12 cellular contexts compared by ENCODE assay signal in genomic region chr22:25134028-25134427, GRCh38.
DNase-seq lines count a peak whose midpoint lies in the region; ATAC-seq and TF ChIP-seq lines count a peak whose summit lies in the region.
"Had no signal": no experiment of that assay in that cellular context is flagged by ENCODE, and none has a peak within 500 bp of the region (broad histone marks: within the 10 kb centered on the region; RNA-seq: fewer than 3 reads in every experiment).

No MANE protein-coding gene starts in this region.

- peaks cover 3 to 62% (median 19%) of the 10 kb centered on the region in 12 donors for H3K4me1 ChIP-seq in heart left ventricle
- peaks cover 0 to 43% of the 10 kb centered on the region in 2 donors for H3K4me1 ChIP-seq in right atrium auricular region
- H3K4me1 ChIP-seq in mammary epithelial cell (ENCODE audit: insufficient read depth, low read length) = peaks cover 11% of the 10 kb centered on the region
- H3K4me1 ChIP-seq in lung (ENCODE audit: control insufficient read depth in 2 of 2, insufficient read depth in 2 of 2, low read length in 2 of 2) = peaks cover under 1 to 19% of the 10 kb centered on the region in 2 donors
- peaks cover 42% of the 10 kb centered on the region for H3K4me1 ChIP-seq in upper lobe of right lung

- H3K27ac ChIP-seq in heart left ventricle (peak overlapping the region in 8 of 12 donors; percentile 32 to 61 (median 40)), right atrium auricular region (no peak overlapping the region), mammary epithelial cell (ENCODE audit: insufficient read depth, low read depth, low read length) (no peak overlapping the region), lung (ENCODE audit: low read depth in 1 of 2, low read length in 1 of 2) (peak overlapping the region in 1 of 2 donors; percentile 83), upper lobe of right lung (peak overlapping the region; percentile 80)

- H3K36me3 ChIP-seq in heart left ventricle (no peaks in the 10 kb centered on the region), right atrium auricular region (no peaks in the 10 kb centered on the region), mammary epithelial cell (ENCODE audit: insufficient read depth, low read length) (no peaks in the 10 kb centered on the region), lung (ENCODE audit: control insufficient read depth in 2 of 2, insufficient read depth in 2 of 2, low read length in 2 of 2) (no peaks in the 10 kb centered on the region), upper lobe of right lung (no peaks in the 10 kb centered on the region)

- 63 to 74% (median 71%) methylated on average over 2 to 4 of the region's 4 CpGs for WGBS in heart left ventricle, 4 donors
- WGBS in mammary epithelial cell (ENCODE audit: low coverage, missing lambda C conversion rate) = 7% methylated on average over 4 of the region's 4 CpGs
- 45 to 68% methylated on average over 4 of the region's 4 CpGs for WGBS in lung, 2 donors

- H2AFZ ChIP-seq in mammary epithelial cell (ENCODE audit: low read depth, low read length) = no peak overlapping the region

- TF ChIP-seq CTCF in heart left ventricle (IDR thresholded peaks at IDR 0.05) (no peak), right atrium auricular region (IDR thresholded peaks at IDR 0.05) (no peak), mammary epithelial cell (conservative IDR thresholded peaks at IDR 0.05 in 1 of 2, IDR thresholded peaks at IDR 0.05 in 1 of 2; ENCODE audit: extremely low read depth in 1 of 2, insufficient read depth in 1 of 2, low read depth in 1 of 2, low read length in 2 of 2) (no peak), lung (IDR thresholded peaks at IDR 0.05; ENCODE audit: control extremely low read depth, extremely low read depth) (no peak), upper lobe of right lung (IDR thresholded peaks at IDR 0.05) (no peak)

- TF ChIP-seq POLR2A in heart left ventricle (IDR thresholded peaks at IDR 0.05) = no peak

- H3K27me3 ChIP-seq in heart left ventricle = no peaks in the 10 kb centered on the region
- no peaks in the 10 kb centered on the region for H3K27me3 ChIP-seq in right atrium auricular region
- H3K27me3 ChIP-seq in mammary epithelial cell (ENCODE audit: insufficient read depth, low read length) = no peaks in the 10 kb centered on the region
- no peaks in the 10 kb centered on the region for H3K27me3 ChIP-seq in lung (ENCODE audit: control insufficient read depth, insufficient read depth)
- H3K27me3 ChIP-seq in upper lobe of right lung = no peaks in the 10 kb centered on the region

- peaks cover 11% of the 10 kb centered on the region for H3K79me2 ChIP-seq in mammary epithelial cell (ENCODE audit: insufficient read depth, low read length)

- peak overlapping the region; percentile 4 for H3K4me2 ChIP-seq in mammary epithelial cell (ENCODE audit: insufficient read depth, low read depth, low read length)

- in situ Hi-C loops in mammary epithelial cell (cut with MboI; ENCODE audit: low sequenced_read_pairs in 2 of 2) = no loop called here

- CTCF ChIA-PET in mammary epithelial cell (lab: Charles Lee; ENCODE audit: low non-redundant PET) = no interaction called here

- intact Hi-C loops in heart left ventricle (cut with DNase I) = no loop called here
- intact Hi-C loops in mammary epithelial cell (cut with micrococcal nuclease) = no loop called here
- intact Hi-C loops in upper lobe of right lung (cut with DNase I) = no loop called here

- no TSS peak for BruUV-seq in mammary epithelial cell (replicated peaks; lab: Mats Ljungman, UMichigan)

- H3K9me3 ChIP-seq in heart left ventricle (no peaks in the 10 kb centered on the region), right atrium auricular region (no peaks in the 10 kb centered on the region), mammary epithelial cell (replicated peaks; ENCODE audit: insufficient read depth, low read length) (no peaks in the 10 kb centered on the region), lung (ENCODE audit: control insufficient read depth in 2 of 2, insufficient read depth in 1 of 2, low read length in 1 of 2) (peaks cover 0 to 3% of the 10 kb centered on the region in 2 donors), upper lobe of right lung (no peaks in the 10 kb centered on the region)

- ATAC-seq in heart left ventricle = peak; percentile 51 to 70 (median 56)
- peak; percentile 68 for ATAC-seq in lung (ENCODE audit: insufficient read depth, low FRiP score)
- peak; percentile 77 for ATAC-seq in upper lobe of right lung

- dilution Hi-C loops in mammary epithelial cell (cut with HindIII; ENCODE audit: low sequenced_read_pairs) = no loop called here

- no peak overlapping the region for H3K9ac ChIP-seq in mammary epithelial cell (ENCODE audit: insufficient read depth, low read length)

- DNase-seq in heart left ventricle (no peak), right atrium auricular region (ENCODE audit: low spot score) (no peak), mammary epithelial cell (peak; percentile 62), lung (ENCODE audit: low spot score) (peak; percentile 65), upper lobe of right lung (no peak), glomerular visceral epithelial cell (ENCODE audit: extremely low spot score) (no peak), SKM-1 (lab: John Stamatoyannopoulos, UW; ENCODE audit: unreplicated experiment) (no peak), T-helper 9 cell (no peak)
- DNase-seq: activated B cell treated with CpG ODN at 0.5 μM for 24 hours; activated T-cell treated with anti-CD3 and anti-CD28 coated beads, Interleukin-2, amount 50 U/mL, for 48 hours; NCI-H1436 treated with DMSO at 0.1 percent for 48 hours; stimulated activated CD4-positive, alpha-beta T cell treated with anti-CD3 and anti-CD28 coated beads, Interleukin-4, amount 100 ng/mL, for 1 hour had no signal

- no peak overlapping the region for H3K4me3 ChIP-seq in heart left ventricle
- no peak overlapping the region for H3K4me3 ChIP-seq in right atrium auricular region
- H3K4me3 ChIP-seq in mammary epithelial cell (replicated peaks in 1 of 3; ENCODE audit: insufficient read depth in 1 of 3, low read depth in 2 of 3, low read length in 3 of 3) = no peak overlapping the region
- no peak overlapping the region for H3K4me3 ChIP-seq in lung
- H3K4me3 ChIP-seq in upper lobe of right lung = no peak overlapping the region

- no peaks in the 10 kb centered on the region for H4K20me1 ChIP-seq in mammary epithelial cell (ENCODE audit: insufficient read depth, low read length)

Comparison
In these comparisons a context has a peak if more than half of its experiments do, and no peak if none do; other contexts are left out.
1. H3K27ac ChIP-seq: peak in heart left ventricle (8 of 12) and upper lobe of right lung (single experiment); none in right atrium auricular region (0 of 2) and mammary epithelial cell (single experiment).
2. DNase-seq: peak in mammary epithelial cell (single experiment) and lung (single experiment); none in heart left ventricle (0 of 5), right atrium auricular region (single experiment), upper lobe of right lung (single experiment), glomerular visceral epithelial cell (single experiment), SKM-1 (single experiment) and T-helper 9 cell (single experiment).
3. Peak in every context shown above with its lines, with median percentiles within 50 percentile points of each other: ATAC-seq.